Comparison of ENCODE assay signal across 2 cellular contexts in genomic region chr21:44461005-44461404, GRCh38.
TF ChIP-seq lines count a peak whose summit lies in the region.

No MANE protein-coding gene starts in this region.

TF ChIP-seq in SK-N-SH, 30 proteins besides CTCF, POLR2A, EP300 and RAD21 (continued from another document):
- TF ChIP-seq, protein P1, sequence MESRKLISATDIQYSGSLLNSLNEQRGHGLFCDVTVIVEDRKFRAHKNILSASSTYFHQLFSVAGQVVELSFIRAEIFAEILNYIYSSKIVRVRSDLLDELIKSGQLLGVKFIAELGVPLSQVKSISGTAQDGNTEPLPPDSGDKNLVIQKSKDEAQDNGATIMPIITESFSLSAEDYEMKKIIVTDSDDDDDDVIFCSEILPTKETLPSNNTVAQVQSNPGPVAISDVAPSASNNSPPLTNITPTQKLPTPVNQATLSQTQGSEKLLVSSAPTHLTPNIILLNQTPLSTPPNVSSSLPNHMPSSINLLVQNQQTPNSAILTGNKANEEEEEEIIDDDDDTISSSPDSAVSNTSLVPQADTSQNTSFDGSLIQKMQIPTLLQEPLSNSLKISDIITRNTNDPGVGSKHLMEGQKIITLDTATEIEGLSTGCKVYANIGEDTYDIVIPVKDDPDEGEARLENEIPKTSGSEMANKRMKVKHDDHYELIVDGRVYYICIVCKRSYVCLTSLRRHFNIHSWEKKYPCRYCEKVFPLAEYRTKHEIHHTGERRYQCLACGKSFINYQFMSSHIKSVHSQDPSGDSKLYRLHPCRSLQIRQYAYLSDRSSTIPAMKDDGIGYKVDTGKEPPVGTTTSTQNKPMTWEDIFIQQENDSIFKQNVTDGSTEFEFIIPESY (IDR thresholded peaks at IDR 0.05; ENCODE audit: borderline replicate concordance, low read depth): no peak
- TF ChIP-seq RXRA (IDR thresholded peaks at IDR 0.05; ENCODE audit: borderline replicate concordance, low read depth): no peak
- TF ChIP-seq ELF1 (IDR thresholded peaks at IDR 0.05): no peak
- no peak for TF ChIP-seq FOSL2 (IDR thresholded peaks at IDR 0.05; ENCODE audit: borderline replicate concordance, low read depth)
- TF ChIP-seq, protein P2, sequence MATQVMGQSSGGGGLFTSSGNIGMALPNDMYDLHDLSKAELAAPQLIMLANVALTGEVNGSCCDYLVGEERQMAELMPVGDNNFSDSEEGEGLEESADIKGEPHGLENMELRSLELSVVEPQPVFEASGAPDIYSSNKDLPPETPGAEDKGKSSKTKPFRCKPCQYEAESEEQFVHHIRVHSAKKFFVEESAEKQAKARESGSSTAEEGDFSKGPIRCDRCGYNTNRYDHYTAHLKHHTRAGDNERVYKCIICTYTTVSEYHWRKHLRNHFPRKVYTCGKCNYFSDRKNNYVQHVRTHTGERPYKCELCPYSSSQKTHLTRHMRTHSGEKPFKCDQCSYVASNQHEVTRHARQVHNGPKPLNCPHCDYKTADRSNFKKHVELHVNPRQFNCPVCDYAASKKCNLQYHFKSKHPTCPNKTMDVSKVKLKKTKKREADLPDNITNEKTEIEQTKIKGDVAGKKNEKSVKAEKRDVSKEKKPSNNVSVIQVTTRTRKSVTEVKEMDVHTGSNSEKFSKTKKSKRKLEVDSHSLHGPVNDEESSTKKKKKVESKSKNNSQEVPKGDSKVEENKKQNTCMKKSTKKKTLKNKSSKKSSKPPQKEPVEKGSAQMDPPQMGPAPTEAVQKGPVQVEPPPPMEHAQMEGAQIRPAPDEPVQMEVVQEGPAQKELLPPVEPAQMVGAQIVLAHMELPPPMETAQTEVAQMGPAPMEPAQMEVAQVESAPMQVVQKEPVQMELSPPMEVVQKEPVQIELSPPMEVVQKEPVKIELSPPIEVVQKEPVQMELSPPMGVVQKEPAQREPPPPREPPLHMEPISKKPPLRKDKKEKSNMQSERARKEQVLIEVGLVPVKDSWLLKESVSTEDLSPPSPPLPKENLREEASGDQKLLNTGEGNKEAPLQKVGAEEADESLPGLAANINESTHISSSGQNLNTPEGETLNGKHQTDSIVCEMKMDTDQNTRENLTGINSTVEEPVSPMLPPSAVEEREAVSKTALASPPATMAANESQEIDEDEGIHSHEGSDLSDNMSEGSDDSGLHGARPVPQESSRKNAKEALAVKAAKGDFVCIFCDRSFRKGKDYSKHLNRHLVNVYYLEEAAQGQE (IDR thresholded peaks at IDR 0.05; ENCODE audit: low read depth, low read length): no peak
TF ChIP-seq in SK-N-SH: peak in this region for 0.

TF ChIP-seq in SK-N-SH treated with all-trans-retinoic acid at 6 μM for 48 hours, 23 proteins besides CTCF, POLR2A, EP300 and RAD21 (continued from another document):
- TF ChIP-seq, protein P3, sequence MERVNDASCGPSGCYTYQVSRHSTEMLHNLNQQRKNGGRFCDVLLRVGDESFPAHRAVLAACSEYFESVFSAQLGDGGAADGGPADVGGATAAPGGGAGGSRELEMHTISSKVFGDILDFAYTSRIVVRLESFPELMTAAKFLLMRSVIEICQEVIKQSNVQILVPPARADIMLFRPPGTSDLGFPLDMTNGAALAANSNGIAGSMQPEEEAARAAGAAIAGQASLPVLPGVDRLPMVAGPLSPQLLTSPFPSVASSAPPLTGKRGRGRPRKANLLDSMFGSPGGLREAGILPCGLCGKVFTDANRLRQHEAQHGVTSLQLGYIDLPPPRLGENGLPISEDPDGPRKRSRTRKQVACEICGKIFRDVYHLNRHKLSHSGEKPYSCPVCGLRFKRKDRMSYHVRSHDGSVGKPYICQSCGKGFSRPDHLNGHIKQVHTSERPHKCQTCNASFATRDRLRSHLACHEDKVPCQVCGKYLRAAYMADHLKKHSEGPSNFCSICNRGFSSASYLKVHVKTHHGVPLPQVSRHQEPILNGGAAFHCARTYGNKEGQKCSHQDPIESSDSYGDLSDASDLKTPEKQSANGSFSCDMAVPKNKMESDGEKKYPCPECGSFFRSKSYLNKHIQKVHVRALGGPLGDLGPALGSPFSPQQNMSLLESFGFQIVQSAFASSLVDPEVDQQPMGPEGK (CRISPR knock-in tag; IDR thresholded peaks at IDR 0.05; ENCODE audit: borderline replicate concordance): no peak
- TF ChIP-seq RARB (CRISPR knock-in tag; IDR thresholded peaks at IDR 0.05) (no peak), ESRRG (CRISPR knock-in tag; IDR thresholded peaks at IDR 0.05) (no peak), ZC3H10 (CRISPR knock-in tag; IDR thresholded peaks at IDR 0.05) (no peak), TOX (CRISPR knock-in tag; IDR thresholded peaks at IDR 0.05; ENCODE audit: borderline replicate concordance) (no peak), POU6F1 (CRISPR knock-in tag; IDR thresholded peaks at IDR 0.05; ENCODE audit: borderline replicate concordance, low read depth) (no peak), BACH2 (CRISPR knock-in tag; IDR thresholded peaks at IDR 0.05; ENCODE audit: borderline replicate concordance) (no peak), TCF4 (CRISPR knock-in tag; IDR thresholded peaks at IDR 0.05; ENCODE audit: borderline replicate concordance) (no peak), ZFP3 (CRISPR knock-in tag; IDR thresholded peaks at IDR 0.05) (no peak), ZNF70 (CRISPR knock-in tag; IDR thresholded peaks at IDR 0.05) (no peak), PPARA (CRISPR knock-in tag; IDR thresholded peaks at IDR 0.05; ENCODE audit: borderline replicate concordance) (no peak), ISL1 (CRISPR knock-in tag; IDR thresholded peaks at IDR 0.05) (no peak), CSDC2 (CRISPR knock-in tag; IDR thresholded peaks at IDR 0.05) (no peak), OSR1 (CRISPR knock-in tag; IDR thresholded peaks at IDR 0.05) (no peak), GLIS3 (CRISPR knock-in tag; IDR thresholded peaks at IDR 0.05) (no peak)
- TF ChIP-seq, protein P4, sequence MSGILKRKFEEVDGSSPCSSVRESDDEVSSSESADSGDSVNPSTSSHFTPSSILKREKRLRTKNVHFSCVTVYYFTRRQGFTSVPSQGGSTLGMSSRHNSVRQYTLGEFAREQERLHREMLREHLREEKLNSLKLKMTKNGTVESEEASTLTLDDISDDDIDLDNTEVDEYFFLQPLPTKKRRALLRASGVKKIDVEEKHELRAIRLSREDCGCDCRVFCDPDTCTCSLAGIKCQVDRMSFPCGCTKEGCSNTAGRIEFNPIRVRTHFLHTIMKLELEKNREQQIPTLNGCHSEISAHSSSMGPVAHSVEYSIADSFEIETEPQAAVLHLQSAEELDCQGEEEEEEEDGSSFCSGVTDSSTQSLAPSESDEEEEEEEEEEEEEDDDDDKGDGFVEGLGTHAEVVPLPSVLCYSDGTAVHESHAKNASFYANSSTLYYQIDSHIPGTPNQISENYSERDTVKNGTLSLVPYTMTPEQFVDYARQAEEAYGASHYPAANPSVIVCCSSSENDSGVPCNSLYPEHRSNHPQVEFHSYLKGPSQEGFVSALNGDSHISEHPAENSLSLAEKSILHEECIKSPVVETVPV (CRISPR knock-in tag; IDR thresholded peaks at IDR 0.05): no peak
- TF ChIP-seq, protein P5, sequence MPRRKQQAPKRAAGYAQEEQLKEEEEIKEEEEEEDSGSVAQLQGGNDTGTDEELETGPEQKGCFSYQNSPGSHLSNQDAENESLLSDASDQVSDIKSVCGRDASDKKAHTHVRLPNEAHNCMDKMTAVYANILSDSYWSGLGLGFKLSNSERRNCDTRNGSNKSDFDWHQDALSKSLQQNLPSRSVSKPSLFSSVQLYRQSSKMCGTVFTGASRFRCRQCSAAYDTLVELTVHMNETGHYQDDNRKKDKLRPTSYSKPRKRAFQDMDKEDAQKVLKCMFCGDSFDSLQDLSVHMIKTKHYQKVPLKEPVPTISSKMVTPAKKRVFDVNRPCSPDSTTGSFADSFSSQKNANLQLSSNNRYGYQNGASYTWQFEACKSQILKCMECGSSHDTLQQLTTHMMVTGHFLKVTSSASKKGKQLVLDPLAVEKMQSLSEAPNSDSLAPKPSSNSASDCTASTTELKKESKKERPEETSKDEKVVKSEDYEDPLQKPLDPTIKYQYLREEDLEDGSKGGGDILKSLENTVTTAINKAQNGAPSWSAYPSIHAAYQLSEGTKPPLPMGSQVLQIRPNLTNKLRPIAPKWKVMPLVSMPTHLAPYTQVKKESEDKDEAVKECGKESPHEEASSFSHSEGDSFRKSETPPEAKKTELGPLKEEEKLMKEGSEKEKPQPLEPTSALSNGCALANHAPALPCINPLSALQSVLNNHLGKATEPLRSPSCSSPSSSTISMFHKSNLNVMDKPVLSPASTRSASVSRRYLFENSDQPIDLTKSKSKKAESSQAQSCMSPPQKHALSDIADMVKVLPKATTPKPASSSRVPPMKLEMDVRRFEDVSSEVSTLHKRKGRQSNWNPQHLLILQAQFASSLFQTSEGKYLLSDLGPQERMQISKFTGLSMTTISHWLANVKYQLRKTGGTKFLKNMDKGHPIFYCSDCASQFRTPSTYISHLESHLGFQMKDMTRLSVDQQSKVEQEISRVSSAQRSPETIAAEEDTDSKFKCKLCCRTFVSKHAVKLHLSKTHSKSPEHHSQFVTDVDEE (CRISPR knock-in tag; IDR thresholded peaks at IDR 0.05): no peak
- TF ChIP-seq, protein P6, sequence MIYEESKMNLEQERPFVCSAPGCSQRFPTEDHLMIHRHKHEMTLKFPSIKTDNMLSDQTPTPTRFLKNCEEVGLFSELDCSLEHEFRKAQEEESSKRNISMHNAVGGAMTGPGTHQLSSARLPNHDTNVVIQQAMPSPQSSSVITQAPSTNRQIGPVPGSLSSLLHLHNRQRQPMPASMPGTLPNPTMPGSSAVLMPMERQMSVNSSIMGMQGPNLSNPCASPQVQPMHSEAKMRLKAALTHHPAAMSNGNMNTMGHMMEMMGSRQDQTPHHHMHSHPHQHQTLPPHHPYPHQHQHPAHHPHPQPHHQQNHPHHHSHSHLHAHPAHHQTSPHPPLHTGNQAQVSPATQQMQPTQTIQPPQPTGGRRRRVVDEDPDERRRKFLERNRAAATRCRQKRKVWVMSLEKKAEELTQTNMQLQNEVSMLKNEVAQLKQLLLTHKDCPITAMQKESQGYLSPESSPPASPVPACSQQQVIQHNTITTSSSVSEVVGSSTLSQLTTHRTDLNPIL (CRISPR knock-in tag; IDR thresholded peaks at IDR 0.05; ENCODE audit: low read depth): no peak
